Comparison of ENCODE assay signal across 35 cellular contexts in genomic region chr5:166363071-166363470, GRCh38.
"Had no signal": no experiment of that assay in that cellular context is flagged by ENCODE, and none has a peak within 500 bp of the region (broad histone marks: within the 10 kb centered on the region; RNA-seq: fewer than 3 reads in every experiment).

No MANE protein-coding gene starts in this region.

- H3K27ac ChIP-seq: adrenal gland, body of pancreas, brain microvascular endothelial cell, breast epithelium, VCaP had no signal

- H3K4me3 Mint-ChIP-seq: activated B cell treated with CpG ODN at 0.5 μM for 24 hours; activated CD4-positive, alpha-beta memory T cell treated with anti-CD3 and anti-CD28 coated beads for 36 hours; activated CD4-positive, alpha-beta T cell treated with anti-CD3 and anti-CD28 coated beads, Interleukin-2, amount 10 ng/mL, durations not matched to agents 24 days and 14 days; activated CD8-positive, alpha-beta T cell treated with anti-CD3 and anti-CD28 coated beads for 36 hours; activated naive CD4-positive, alpha-beta T cell treated with anti-CD3 and anti-CD28 coated beads for 36 hours; activated naive CD8-positive, alpha-beta T cell treated with anti-CD3 and anti-CD28 coated beads for 36 hours; activated T-cell treated with anti-CD3 and anti-CD28 coated beads, Interleukin-2, amount 50 U/mL, for 4 hours; activated T-cell treated with anti-CD3 and anti-CD28 coated beads, Interleukin-2, amount 50 U/mL, for 72 hours; activated T-helper 1 cell treated with anti-CD3 and anti-CD28 coated beads, Interleukin-12 subunit alpha, Interleukin-12 subunit beta, Interleukin-2, Interleukin-4 antibody, amounts not matched to agents 30 ng/mL and 10 ng/mL and 1 ng/mL, durations not matched to agents 14 hours and 24 hours and 36 hours; activated T-helper 17 cell treated with anti-CD3 and anti-CD28 coated beads, Interleukin-2, amount 50 U/mL, for 72 hours; T-helper 1 cell treated with Interleukin-12 subunit alpha and Interleukin-12 subunit beta and Interleukin-4 antibody, amounts not matched to agents 30 μg/mL and 1 μg/mL, for 36 hours; T-helper 2 cell treated with Interferon-gamma antibody and Interleukin-4, amounts not matched to agents 5 μg/mL and 100 μg/mL, for 36 hours had no signal

- H3K27me3 ChIP-seq: adrenal gland, body of pancreas, brain microvascular endothelial cell, breast epithelium had no signal

- ATAC-seq: activated CD8-positive, alpha-beta T cell treated with anti-CD3 and anti-CD28 coated beads for 36 hours; activated naive CD4-positive, alpha-beta T cell treated with anti-CD3 and anti-CD28 coated beads, Interleukin-2, amount 50 U/mL, for 72 hours; activated T-cell treated with anti-CD3 and anti-CD28 coated beads, Interleukin-2, amount 50 U/mL, for 4 hours; activated T-cell treated with anti-CD3 and anti-CD28 coated beads, Interleukin-2, amount 50 U/mL, for 72 hours; activated T-helper 17 cell treated with anti-CD3 and anti-CD28 coated beads, Interleukin-2, amount 50 U/mL, for 72 hours; body of pancreas had no signal

- H3K4me3 ChIP-seq: adrenal gland, body of pancreas, breast epithelium had no signal

- DNase-seq: activated B cell treated with CpG ODN at 0.5 μM for 24 hours; activated CD4-positive, alpha-beta memory T cell treated with anti-CD3 and anti-CD28 coated beads for 36 hours; activated CD4-positive, alpha-beta T cell treated with anti-CD3 and anti-CD28 coated beads for 4 hours; activated CD4-positive, alpha-beta T cell treated with anti-CD3 and anti-CD28 coated beads, Interleukin-2, amount 10 ng/mL, durations not matched to agents 24 days and 14 days; activated CD4-positive, alpha-beta T cell treated with anti-CD3 and anti-CD28 coated beads, Interleukin-2, amount 50 U/mL, for 1 hour; activated CD4-positive, alpha-beta T cell treated with anti-CD3 and anti-CD28 coated beads, Interleukin-2, amount 50 U/mL, for 4 hours; activated CD4-positive, CD25-positive, alpha-beta regulatory T cell treated with anti-CD3 and anti-CD28 coated beads, Interleukin-2, amount 50 U/mL, for 72 hours; activated CD8-positive, alpha-beta memory T cell treated with anti-CD3 and anti-CD28 coated beads, Interleukin-2, amount 50 U/mL, for 4 hours; activated CD8-positive, alpha-beta T cell treated with anti-CD3 and anti-CD28 coated beads for 36 hours; activated effector memory CD4-positive, alpha-beta T cell treated with anti-CD3 and anti-CD28 coated beads, Interleukin-2, amount 50 U/mL, for 16 hours; activated gamma-delta T cell treated with Interleukin-2 at 50 U/mL for 16 hours; activated naive CD4-positive, alpha-beta T cell; activated naive CD4-positive, alpha-beta T cell treated with anti-CD3 and anti-CD28 coated beads for 36 hours; activated naive CD4-positive, alpha-beta T cell treated with anti-CD3 and anti-CD28 coated beads, Interleukin-2, amount 50 U/mL, for 16 hours; activated naive CD8-positive, alpha-beta T cell treated with anti-CD3 and anti-CD28 coated beads for 36 hours; activated T-cell treated with anti-CD3 and anti-CD28 coated beads for 4 hours; activated T-cell treated with anti-CD3 and anti-CD28 coated beads, Interleukin-2, amount 50 U/mL, for 1 hour; activated T-cell treated with anti-CD3 and anti-CD28 coated beads, Interleukin-2, amount 50 U/mL, for 4 hours; activated T-cell treated with anti-CD3 and anti-CD28 coated beads, Interleukin-2, amount 50 U/mL, for 72 hours; adrenal gland; amniotic stem cell; aorta; body of pancreas; brain microvascular endothelial cell; central memory CD4-positive, alpha-beta T cell; T-helper 1 cell; T-helper 2 cell; T-helper 9 cell had no signal

- H3K36me3 ChIP-seq: adrenal gland, brain microvascular endothelial cell, breast epithelium had no signal

- H3K4me1 Mint-ChIP-seq: activated B cell treated with CpG ODN at 0.5 μM for 24 hours; activated CD4-positive, alpha-beta T cell treated with anti-CD3 and anti-CD28 coated beads, Interleukin-2, amount 10 ng/mL, durations not matched to agents 24 days and 14 days; activated naive CD8-positive, alpha-beta T cell treated with anti-CD3 and anti-CD28 coated beads for 36 hours; activated T-helper 17 cell treated with anti-CD3 and anti-CD28 coated beads, Interleukin-2, amount 50 U/mL, for 72 hours had no signal

- H3K9me3 ChIP-seq: adrenal gland, body of pancreas, breast epithelium had no signal

- H3K27me3 Mint-ChIP-seq: activated B cell treated with CpG ODN at 0.5 μM for 24 hours; activated CD4-positive, alpha-beta memory T cell treated with anti-CD3 and anti-CD28 coated beads for 36 hours; activated CD4-positive, alpha-beta T cell treated with anti-CD3 and anti-CD28 coated beads, Interleukin-2, amount 10 ng/mL, durations not matched to agents 24 days and 14 days; activated CD8-positive, alpha-beta T cell treated with anti-CD3 and anti-CD28 coated beads for 36 hours; activated naive CD8-positive, alpha-beta T cell treated with anti-CD3 and anti-CD28 coated beads for 36 hours; activated T-helper 17 cell treated with anti-CD3 and anti-CD28 coated beads, Interleukin-2, amount 50 U/mL, for 72 hours had no signal

- H3K9me3 Mint-ChIP-seq: activated CD4-positive, alpha-beta T cell treated with anti-CD3 and anti-CD28 coated beads, Interleukin-2, amount 10 ng/mL, durations not matched to agents 24 days and 14 days; activated naive CD8-positive, alpha-beta T cell treated with anti-CD3 and anti-CD28 coated beads for 36 hours; activated T-helper 17 cell treated with anti-CD3 and anti-CD28 coated beads, Interleukin-2, amount 50 U/mL, for 72 hours had no signal

- H3K4me1 ChIP-seq: adrenal gland, body of pancreas, breast epithelium had no signal

- H3K36me3 Mint-ChIP-seq: activated CD4-positive, alpha-beta memory T cell treated with anti-CD3 and anti-CD28 coated beads for 36 hours; activated naive CD4-positive, alpha-beta T cell treated with anti-CD3 and anti-CD28 coated beads, Interleukin-2, amount 50 U/mL, for 72 hours; activated naive CD8-positive, alpha-beta T cell treated with anti-CD3 and anti-CD28 coated beads for 36 hours had no signal

- H3K27ac Mint-ChIP-seq: activated B cell treated with CpG ODN at 0.5 μM for 24 hours; activated CD4-positive, alpha-beta memory T cell treated with anti-CD3 and anti-CD28 coated beads for 36 hours; activated CD4-positive, alpha-beta T cell treated with anti-CD3 and anti-CD28 coated beads, Interleukin-2, amount 10 ng/mL, durations not matched to agents 24 days and 14 days; activated CD8-positive, alpha-beta T cell treated with anti-CD3 and anti-CD28 coated beads for 36 hours; activated naive CD4-positive, alpha-beta T cell treated with anti-CD3 and anti-CD28 coated beads for 36 hours; activated naive CD4-positive, alpha-beta T cell treated with anti-CD3 and anti-CD28 coated beads, Interleukin-2, amount 50 U/mL, for 72 hours; activated naive CD8-positive, alpha-beta T cell treated with anti-CD3 and anti-CD28 coated beads for 36 hours; activated T-cell treated with anti-CD3 and anti-CD28 coated beads, Interleukin-2, amount 50 U/mL, for 72 hours; activated T-helper 1 cell treated with anti-CD3 and anti-CD28 coated beads, Interleukin-12 subunit alpha, Interleukin-12 subunit beta, Interleukin-2, Interleukin-4 antibody, amounts not matched to agents 30 ng/mL and 10 ng/mL and 1 ng/mL, durations not matched to agents 14 hours and 24 hours and 36 hours; activated T-helper 17 cell treated with anti-CD3 and anti-CD28 coated beads, Interleukin-2, amount 50 U/mL, for 72 hours; T-helper 1 cell treated with Interleukin-12 subunit alpha and Interleukin-12 subunit beta and Interleukin-4 antibody, amounts not matched to agents 30 μg/mL and 1 μg/mL, for 36 hours; T-helper 2 cell treated with Interferon-gamma antibody and Interleukin-4, amounts not matched to agents 5 μg/mL and 100 μg/mL, for 36 hours had no signal
